8 cellular contexts compared by ENCODE assay signal in the genomic region with DNA sequence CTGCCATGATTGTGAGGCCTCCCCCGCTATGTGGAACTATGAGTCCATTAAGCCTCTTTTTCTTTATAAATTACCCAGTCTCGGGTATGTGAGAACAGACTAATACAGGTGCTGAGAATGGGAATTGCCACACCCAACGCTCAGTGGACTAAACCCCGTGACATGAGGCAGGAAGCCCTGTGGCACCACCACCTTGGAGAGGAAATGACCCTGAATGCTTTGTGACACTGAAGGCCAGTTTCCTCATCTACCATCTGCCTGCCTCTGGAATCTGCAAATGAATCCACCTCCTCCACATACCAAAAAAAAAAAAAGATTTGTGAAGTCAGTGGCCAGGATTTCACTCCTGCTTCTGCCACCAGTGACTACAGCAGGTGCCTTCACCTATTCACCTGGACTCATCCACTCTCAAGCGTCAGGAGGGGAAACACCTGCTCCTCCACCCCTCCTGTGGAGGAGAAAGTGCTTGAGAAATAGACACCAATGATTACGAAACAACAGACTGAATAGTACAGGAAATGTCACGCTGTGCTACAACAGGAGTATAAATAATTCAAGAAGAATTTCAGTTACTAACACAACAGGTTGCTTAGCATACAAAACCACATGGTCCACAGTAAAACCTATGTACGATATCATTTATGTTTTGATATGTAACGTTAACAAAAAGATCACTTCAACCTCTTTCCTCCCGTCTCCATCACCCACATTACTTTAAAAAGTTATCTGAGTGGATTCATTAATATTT. TPM values are rescaled to one million over a fixed set of nuclear protein-coding genes. Genes with fewer than 3 reads are reported as not detected.
DNase-seq lines count a peak whose midpoint lies in the region; ATAC-seq and TF ChIP-seq lines count a peak whose summit lies in the region.

No MANE protein-coding gene starts in this region.

- ATAC-seq in HG03469 (IDR thresholded peaks at IDR 0.05; ENCODE audit: unreplicated experiment) = no peak

- 66 to 68% methylated on average over 10 of the region's 10 CpGs for WGBS in testis, 2 donors

- no peaks in the 10 kb centered on the region for H3K9me3 Mint-ChIP-seq in activated CD4-positive, alpha-beta T cell treated with anti-CD3 and anti-CD28 coated beads, Interleukin-2, amount 10 ng/mL, durations not matched to agents 24 days and 14 days

- intact Hi-C loops in left ventricle myocardium inferior (cut with micrococcal nuclease) (no loop called here), testis (cut with DNase I; ENCODE audit: low total_unique reads) (no loop called here)
- intact Hi-C loops in activated CD4-positive, alpha-beta T cell treated with anti-CD3 and anti-CD28 coated beads, Interleukin-2, amount 10 ng/mL, durations not matched to agents 24 days and 14 days (cut with micrococcal nuclease) = no loop called here

- H3K36me3 ChIP-seq in left ventricle myocardium inferior = peaks cover 8% of the 10 kb centered on the region
- H3K36me3 ChIP-seq in testis (ENCODE audit: low read depth, missing control alignments) = no peaks in the 10 kb centered on the region

- no peaks in the 10 kb centered on the region for H3K27me3 ChIP-seq in left ventricle myocardium inferior (ENCODE audit: low read depth)
- no peaks in the 10 kb centered on the region for H3K27me3 ChIP-seq in testis

- H3K27ac ChIP-seq in left ventricle myocardium inferior (replicated peaks) (peak overlapping the region; percentile 61), testis (peak overlapping the region; percentile 8 to 54), substantia nigra (ENCODE audit: low read depth, low read length, poor library complexity, severe bottlenecking) (no peak overlapping the region)

- H3K4me1 ChIP-seq in left ventricle myocardium inferior (peaks cover 19% of the 10 kb centered on the region), testis (peaks cover 21% of the 10 kb centered on the region)

- DNase-seq in M059J (ENCODE audit: low read depth) (peak; percentile 25), SIG-M5 treated with dmso at 0.1 percent for 504 hours (lab: John Stamatoyannopoulos, UW; ENCODE audit: unreplicated experiment) (peak; percentile 86), left ventricle myocardium inferior (no peak), testis (no peak), substantia nigra (lab: John Stamatoyannopoulos, UW) (no peak), NCI-H1694 treated with DMSO at 0.1 percent for 48 hours (lab: John Stamatoyannopoulos, UW) (no peak)
- DNase-seq in activated CD4-positive, alpha-beta T cell treated with anti-CD3 and anti-CD28 coated beads, Interleukin-2, amount 10 ng/mL, durations not matched to agents 24 days and 14 days = no peak

- no peaks in the 10 kb centered on the region for H3K9me3 ChIP-seq in left ventricle myocardium inferior (replicated peaks)
- H3K9me3 ChIP-seq in testis = no peaks in the 10 kb centered on the region

- H3K4me3 Mint-ChIP-seq in activated CD4-positive, alpha-beta T cell treated with anti-CD3 and anti-CD28 coated beads, Interleukin-2, amount 10 ng/mL, durations not matched to agents 24 days and 14 days = no peak overlapping the region

- no peak for TF ChIP-seq POLR2A in testis (IDR thresholded peaks at IDR 0.05)

- H3K4me3 ChIP-seq in left ventricle myocardium inferior (peak overlapping the region; percentile 43), testis (no peak overlapping the region)

- TF ChIP-seq CTCF in left ventricle myocardium inferior (IDR thresholded peaks at IDR 0.05; ENCODE audit: borderline replicate concordance) (no peak), testis (IDR thresholded peaks at IDR 0.05) (no peak)

- no peaks in the 10 kb centered on the region for H3K27me3 Mint-ChIP-seq in activated CD4-positive, alpha-beta T cell treated with anti-CD3 and anti-CD28 coated beads, Interleukin-2, amount 10 ng/mL, durations not matched to agents 24 days and 14 days

- no peak overlapping the region for H3K27ac Mint-ChIP-seq in activated CD4-positive, alpha-beta T cell treated with anti-CD3 and anti-CD28 coated beads, Interleukin-2, amount 10 ng/mL, durations not matched to agents 24 days and 14 days

- peaks cover 1% of the 10 kb centered on the region for H3K4me1 Mint-ChIP-seq in activated CD4-positive, alpha-beta T cell treated with anti-CD3 and anti-CD28 coated beads, Interleukin-2, amount 10 ng/mL, durations not matched to agents 24 days and 14 days

- peaks cover 2% of the 10 kb centered on the region for H3K36me3 Mint-ChIP-seq in activated CD4-positive, alpha-beta T cell treated with anti-CD3 and anti-CD28 coated beads, Interleukin-2, amount 10 ng/mL, durations not matched to agents 24 days and 14 days (ENCODE audit: low read depth)

RNA-seq across cellular contexts. Expression of a gene that starts 41.4 kb away (rescaled TPM):
- 7.3 and 10.4 TPM in 2 replicates for total RNA-seq in M059J (2014; rRNA removed; shearing (Covaris generic))
- total RNA-seq in left ventricle myocardium inferior = 3.1 TPM
- total RNA-seq in testis = 10 to 100 TPM; 16.1 to 25.4 TPM
- 5.7 TPM for polyA plus RNA-seq in testis (ENCODE audit: insufficient read depth, low read depth, low replicate concordance)
- total RNA-seq in activated CD4-positive, alpha-beta T cell treated with anti-CD3 and anti-CD28 coated beads, Interleukin-2, amount 10 ng/mL, durations not matched to agents 24 days and 14 days = 12.3 and 14.9 TPM in 2 replicates

Comparison
In these comparisons a context has a peak if more than half of its experiments do, and no peak if none do; other contexts are left out.
1. DNase-seq: peak in M059J (single experiment) and SIG-M5 treated with dmso at 0.1 percent for 504 hours (single experiment); none in left ventricle myocardium inferior (single experiment), testis (single experiment), activated CD4-positive, alpha-beta T cell treated with anti-CD3 and anti-CD28 coated beads, Interleukin-2, amount 10 ng/mL, durations not matched to agents 24 days and 14 days (single experiment), substantia nigra (0 of 49) and NCI-H1694 treated with DMSO at 0.1 percent for 48 hours (single experiment).